1 cellular context compared by ENCODE assay signal in genomic region chr19:18603255-18603957, GRCh38.
TF ChIP-seq lines count a peak whose summit lies in the region.

No MANE protein-coding gene starts in this region.

TF ChIP-seq in SK-N-SH, 30 proteins besides CTCF, POLR2A, EP300 and RAD21:
- TF ChIP-seq ZBTB33 (IDR thresholded peaks at IDR 0.05; ENCODE audit: borderline replicate concordance, low read depth) (no peak), USF1 (IDR thresholded peaks at IDR 0.05; ENCODE audit: borderline replicate concordance, low read depth) (no peak), GABPA (IDR thresholded peaks at IDR 0.05; ENCODE audit: low read depth) (no peak), YY1 (IDR thresholded peaks at IDR 0.05; ENCODE audit: low read depth) (no peak), MXI1 (IDR thresholded peaks at IDR 0.05; ENCODE audit: low read depth, low read length) (no peak), REST (IDR thresholded peaks at IDR 0.05; ENCODE audit: low read depth, low read length) (no peak), RFX5 (IDR thresholded peaks at IDR 0.05; ENCODE audit: low read length) (no peak), PBX3 (IDR thresholded peaks at IDR 0.05) (no peak), JUND (IDR thresholded peaks at IDR 0.05) (no peak), MEF2A (IDR thresholded peaks at IDR 0.05; ENCODE audit: borderline replicate concordance, low read depth) (no peak), TEAD4 (IDR thresholded peaks at IDR 0.05; ENCODE audit: borderline replicate concordance, insufficient read depth) (no peak), CHD2 (IDR thresholded peaks at IDR 0.05; ENCODE audit: low read length, partially characterized antibody) (no peak), RCOR1 (IDR thresholded peaks at IDR 0.05; ENCODE audit: low read length) (no peak), FOSL2 (IDR thresholded peaks at IDR 0.05; ENCODE audit: borderline replicate concordance, low read depth) (no peak), MAX (IDR thresholded peaks at IDR 0.05; ENCODE audit: low read depth) (no peak), FOXJ3 (CRISPR knock-in tag; IDR thresholded peaks at IDR 0.05) (no peak), POLR2AphosphoS5 (IDR thresholded peaks at IDR 0.05; ENCODE audit: low read depth, low read length) (no peak), TAF1 (IDR thresholded peaks at IDR 0.05; ENCODE audit: borderline replicate concordance, low read depth, low read length) (no peak), EZH2phosphoT487 (IDR thresholded peaks at IDR 0.05; ENCODE audit: borderline replicate concordance, low read depth) (no peak), SIN3A (IDR thresholded peaks at IDR 0.05; ENCODE audit: borderline replicate concordance, low read depth, low read length) (no peak)
